In the genomic region with DNA sequence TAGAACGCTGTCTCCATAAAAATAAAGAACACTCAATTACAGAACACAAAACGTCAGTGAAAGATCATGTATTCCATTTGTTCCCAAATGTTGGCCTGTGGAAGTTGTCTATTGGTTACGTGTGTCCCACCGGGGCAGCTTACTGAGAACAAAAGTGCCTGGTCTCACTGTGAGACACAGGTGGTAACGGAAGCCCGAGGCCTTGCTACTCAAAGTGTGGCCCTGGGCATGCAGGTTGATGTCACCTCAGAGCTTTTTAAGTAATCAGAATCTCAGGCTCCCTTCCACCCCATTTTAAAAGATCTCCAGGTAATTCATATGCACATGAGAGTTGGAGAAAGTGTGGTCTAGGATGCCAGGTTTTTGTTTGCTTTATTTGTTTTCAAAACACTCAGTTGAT, we compare ENCODE assay signal across 22 cellular contexts.
DNase-seq lines count a peak whose midpoint lies in the region; ATAC-seq, FAIRE-seq and TF ChIP-seq lines count a peak whose summit lies in the region.
"Had no signal": no experiment of that assay in that cellular context is flagged by ENCODE, and none has a peak within 500 bp of the region (broad histone marks: within the 10 kb centered on the region; RNA-seq: fewer than 3 reads in every experiment).

No MANE protein-coding gene starts in this region.

- no peak overlapping the region for H3K27ac ChIP-seq in H1 (ENCODE audit: low read depth, low read length)
- no peak overlapping the region for H3K27ac ChIP-seq in mesendoderm (ENCODE audit: low read depth, low read length)
- no peak overlapping the region for H3K27ac ChIP-seq in CD4-positive, alpha-beta memory T cell (ENCODE audit: low read depth, low read length)
- H3K27ac ChIP-seq: 22Rv1 had no signal

- no peak overlapping the region for H2BK12ac ChIP-seq in H1 (ENCODE audit: low read depth, low read length)

- H3K4me1 ChIP-seq in H1 (replicated peaks in 1 of 4; ENCODE audit: control insufficient read depth in 3 of 4, insufficient read depth in 4 of 4, low read length in 3 of 4) (peaks cover 0 to 6% (median 2%) of the 10 kb centered on the region in 4 experiments; a peak in 2 of 7 replicates), mesendoderm (ENCODE audit: control insufficient read depth, low read depth, low read length) (peaks cover 2% of the 10 kb centered on the region)
- H3K4me1 ChIP-seq in CD4-positive, alpha-beta memory T cell (ENCODE audit: insufficient read depth, low read length), result no peaks in the 10 kb centered on the region

- H4K20me1 ChIP-seq in H1 (replicated peaks in 1 of 2; ENCODE audit: control insufficient read depth in 1 of 2, insufficient read depth in 2 of 2, low read length in 2 of 2), result no peaks in the 10 kb centered on the region

- H3K4me3 ChIP-seq in H1 (ENCODE audit: extremely low read depth in 1 of 4, insufficient read depth in 2 of 4, low read depth in 3 of 4, low read length in 4 of 4) (peak overlapping the region in 1 of 4 experiments; percentile 21; a peak in 1 of 8 replicates), mesendoderm (ENCODE audit: low read length) (no peak overlapping the region)
- no peak overlapping the region for H3K4me3 ChIP-seq in CD4-positive, alpha-beta memory T cell (ENCODE audit: low read length in 2 of 2)

- H3K36me3 Mint-ChIP-seq in CD4-positive, alpha-beta memory T cell, result no peaks in the 10 kb centered on the region
- H3K36me3 Mint-ChIP-seq: CD4-positive, CD25-positive, alpha-beta regulatory T cell had no signal

- no peak overlapping the region for H2BK15ac ChIP-seq in H1 (ENCODE audit: low read length)
- no peak overlapping the region for H2BK15ac ChIP-seq in mesendoderm (replicated peaks; ENCODE audit: low read depth)

- no peak overlapping the region for H3K27ac Mint-ChIP-seq in CD4-positive, alpha-beta memory T cell
- H3K27ac Mint-ChIP-seq: B cell; CD4-positive, CD25-positive, alpha-beta regulatory T cell had no signal

- H3K18ac ChIP-seq in H1 (ENCODE audit: extremely low read depth, low read length) (no peak overlapping the region), mesendoderm (ENCODE audit: low read length) (no peak overlapping the region)

- H2BK5ac ChIP-seq in H1 (ENCODE audit: low read depth, low read length) (no peak overlapping the region), mesendoderm (ENCODE audit: low read length) (no peak overlapping the region)

- no peak overlapping the region for H2AK5ac ChIP-seq in H1 (ENCODE audit: low read depth, low read length)
- H2AK5ac ChIP-seq in mesendoderm (ENCODE audit: low read length), result no peak overlapping the region

- H3K79me2 ChIP-seq in H1 (ENCODE audit: control insufficient read depth in 1 of 2, insufficient read depth in 2 of 2, low read length in 2 of 2) (no peaks in the 10 kb centered on the region), mesendoderm (ENCODE audit: control insufficient read depth, insufficient read depth, low read length) (no peaks in the 10 kb centered on the region)

- H3K27me3 ChIP-seq in H1 (replicated peaks in 1 of 4; ENCODE audit: control insufficient read depth in 3 of 4, extremely low read depth in 1 of 4, insufficient read depth in 3 of 4, low read length in 3 of 4) (no peaks in the 10 kb centered on the region; a peak in 1 of 7 replicates), mesendoderm (ENCODE audit: insufficient read depth, low read length, poor library complexity) (no peaks in the 10 kb centered on the region)
- H3K27me3 ChIP-seq in CD4-positive, alpha-beta memory T cell (ENCODE audit: insufficient read depth, low read length), result no peaks in the 10 kb centered on the region

- DNase-seq in NCI-H1105 treated with DMSO at 0.1 percent for 48 hours (lab: John Stamatoyannopoulos, UW) (peak; percentile 56), NCI-H1105 (lab: John Stamatoyannopoulos, UW) (no peak), NCI-H128 (lab: John Stamatoyannopoulos, UW; ENCODE audit: unreplicated experiment) (peak; percentile 8), H1 (ENCODE audit: low read depth in 1 of 2, low spot score in 2 of 2) (peak in 1 of 2 experiments; percentile 33), mesendoderm (peak; percentile 55), H54 (ENCODE audit: insufficient read length, low spot score) (no peak)
- DNase-seq in CD4-positive, alpha-beta memory T cell, result no peak
- DNase-seq: Calu3; CD4-positive, CD25-positive, alpha-beta regulatory T cell; DMS79; KG1; NCI-H2171 treated with DMSO at 0.1 percent for 48 hours; NCI-H446 treated with DMSO at 0.1 percent for 48 hours; NCI-H748 treated with DMSO at 0.1 percent for 48 hours had no signal

- H2AFZ ChIP-seq in H1 (ENCODE audit: low read length), result no peak overlapping the region

- H3K14ac ChIP-seq in H1 (ENCODE audit: insufficient read length), result no peak overlapping the region

- TF ChIP-seq RAD21 in H1 (IDR thresholded peaks at IDR 0.05 in 1 of 2, conservative IDR thresholded peaks at IDR 0.05 in 1 of 2; ENCODE audit: low read depth in 2 of 2, low read length in 2 of 2), result no peak

- H3K9ac ChIP-seq in H1 (replicated peaks in 1 of 4; ENCODE audit: extremely low read depth in 1 of 4, low read depth in 3 of 4, low read length in 3 of 4) (no peak overlapping the region), mesendoderm (ENCODE audit: low read length) (no peak overlapping the region)

- intact Hi-C loops in CD4-positive, alpha-beta memory T cell (cut with micrococcal nuclease), result no loop called here

- TF ChIP-seq CTCF in H1 (IDR thresholded peaks at IDR 0.05; ENCODE audit: control extremely low read depth in 1 of 3, insufficient read depth in 1 of 3, low read depth in 1 of 3, low read length in 3 of 3), result no peak

- H3K79me1 ChIP-seq in H1 (ENCODE audit: low read depth, low read length) (no peaks in the 10 kb centered on the region), mesendoderm (ENCODE audit: low read length) (no peaks in the 10 kb centered on the region)

- WGBS in H1 (ENCODE audit: extremely low coverage in 1 of 2, insufficient coverage in 1 of 2, insufficient read length in 1 of 2, insufficient replicate concordance in 2 of 2, low coverage in 1 of 2, low lambda C conversion rate in 2 of 2, missing lambda C conversion rate in 1 of 2), 2 experiments, result 32% methylated on average over 6 of the region's 6 CpGs; no CpG with 5 or more reads in 1 of the 2 experiments
- WGBS in mesendoderm (ENCODE audit: extremely low coverage, insufficient coverage, low lambda C conversion rate), result no CpG with 5 or more reads among the region's 6 CpGs

- FAIRE-seq in H1 (lab: Jason Lieb, UNC), result peak; percentile 76
- FAIRE-seq in H54 (lab: Jason Lieb, UNC), result no peak
- FAIRE-seq: G401.6, GM12891, GM18507, HepG2 had no signal

- H3K9me3 Mint-ChIP-seq in CD4-positive, alpha-beta memory T cell, result peaks cover 0 to 2% (median 0%) of the 10 kb centered on the region in 8 donors

- no peaks in the 10 kb centered on the region for H3K27me3 Mint-ChIP-seq in CD4-positive, alpha-beta memory T cell
- H3K27me3 Mint-ChIP-seq: B cell; CD4-positive, CD25-positive, alpha-beta regulatory T cell had no signal

- no peak overlapping the region for H4K91ac ChIP-seq in H1 (replicated peaks; ENCODE audit: insufficient read length, low read length)

- H4K8ac ChIP-seq in H1 (ENCODE audit: extremely low read depth, insufficient read depth, low read length), result no peak overlapping the region
- H4K8ac ChIP-seq in mesendoderm (ENCODE audit: low read depth, low read length), result no peak overlapping the region

- H2BK120ac ChIP-seq in H1 (replicated peaks; ENCODE audit: low read depth, low read length), result no peak overlapping the region
- H2BK120ac ChIP-seq in mesendoderm (ENCODE audit: low read depth, low read length), result no peak overlapping the region

- CTCF ChIA-PET in H1 (lab: Charles Lee; ENCODE audit: partially characterized antibody), result interaction anchor here (1.6 kb wide), 1 partner anchor 61 kb away, joined by 3 read pairs; no protein-coding TSS in a partner anchor
- CTCF ChIA-PET in CD4-positive, alpha-beta memory T cell (lab: Charles Lee; ENCODE audit: partially characterized antibody), result no interaction called here

- H3K56ac ChIP-seq in H1 (replicated peaks; ENCODE audit: insufficient read length, low read depth, low read length), result no peak overlapping the region
- H3K56ac ChIP-seq in mesendoderm (ENCODE audit: low read length), result no peak overlapping the region

- TF ChIP-seq EP300 in H1 (IDR thresholded peaks at IDR 0.05; ENCODE audit: borderline replicate concordance in 1 of 2, low read depth in 2 of 2, low read length in 2 of 2), result no peak

- H4K5ac ChIP-seq in H1 (ENCODE audit: insufficient read length, low read depth, low read length) (no peak overlapping the region), mesendoderm (ENCODE audit: low read length) (no peak overlapping the region)

- TF ChIP-seq POLR2A in H1 (IDR thresholded peaks at IDR 0.05; ENCODE audit: control extremely low read depth in 1 of 2, low read depth in 2 of 2, low read length in 2 of 2) (no peak), H54 (IDR thresholded peaks at IDR 0.05; ENCODE audit: low read depth, low read length) (no peak)

- no peak overlapping the region for H3K4me3 Mint-ChIP-seq in CD4-positive, alpha-beta memory T cell
- H3K4me3 Mint-ChIP-seq: B cell; CD4-positive, CD25-positive, alpha-beta regulatory T cell had no signal

- H2BK20ac ChIP-seq in H1 (ENCODE audit: low read length), result no peak overlapping the region

- H3K36me3 ChIP-seq in H1 (ENCODE audit: control insufficient read depth in 2 of 4, insufficient read depth in 4 of 4, low read length in 3 of 4) (no peaks in the 10 kb centered on the region), mesendoderm (ENCODE audit: control insufficient read depth, insufficient read depth, low read length) (no peaks in the 10 kb centered on the region)
- no peaks in the 10 kb centered on the region for H3K36me3 ChIP-seq in CD4-positive, alpha-beta memory T cell (ENCODE audit: insufficient read depth, low read length)

- ATAC-seq in HG02571 (IDR thresholded peaks at IDR 0.05; ENCODE audit: unreplicated experiment), result no peak
- ATAC-seq: HepG2, Panc1 had no signal

- H3K4me1 Mint-ChIP-seq in CD4-positive, alpha-beta memory T cell, result no peaks in the 10 kb centered on the region
- H3K4me1 Mint-ChIP-seq: B cell; CD4-positive, CD25-positive, alpha-beta regulatory T cell had no signal

- no peaks in the 10 kb centered on the region for H3K9me3 ChIP-seq in H1 (ENCODE audit: insufficient read depth in 2 of 2, low read depth in 1 of 2, low read length in 1 of 2)
- no peaks in the 10 kb centered on the region for H3K9me3 ChIP-seq in CD4-positive, alpha-beta memory T cell (ENCODE audit: control insufficient read depth in 1 of 2, low read length in 2 of 2)

- H3K23me2 ChIP-seq in H1 (ENCODE audit: low read depth, low read length), result no peaks in the 10 kb centered on the region

- H3K4me2 ChIP-seq in H1 (ENCODE audit: insufficient read depth in 1 of 2, low read depth in 2 of 2, low read length in 2 of 2) (no peak overlapping the region), mesendoderm (ENCODE audit: low read length) (no peak overlapping the region)

- POLR2A ChIA-PET in H1 (lab: Charles Lee; ENCODE audit: partially characterized antibody), result no interaction called here
- POLR2A ChIA-PET in CD4-positive, alpha-beta memory T cell (lab: Charles Lee; ENCODE audit: partially characterized antibody), result no interaction called here

- no peak overlapping the region for H3K23ac ChIP-seq in H1 (ENCODE audit: insufficient read length)
- H3K23ac ChIP-seq in mesendoderm (ENCODE audit: low read length), result no peak overlapping the region

- no peak overlapping the region for H3K4ac ChIP-seq in H1 (replicated peaks; ENCODE audit: insufficient read length, low read depth, low read length)
- no peak overlapping the region for H3K4ac ChIP-seq in mesendoderm (ENCODE audit: low read depth, low read length)

Comparison
In these comparisons a context has a peak if more than half of its experiments do, and no peak if none do; other contexts are left out.
1. DNase-seq: peak in NCI-H1105 treated with DMSO at 0.1 percent for 48 hours (single experiment), NCI-H128 (single experiment) and mesendoderm (single experiment); none in NCI-H1105 (single experiment), H54 (single experiment) and CD4-positive, alpha-beta memory T cell (0 of 5).